8 cellular contexts compared by ENCODE assay signal in the genomic region with DNA sequence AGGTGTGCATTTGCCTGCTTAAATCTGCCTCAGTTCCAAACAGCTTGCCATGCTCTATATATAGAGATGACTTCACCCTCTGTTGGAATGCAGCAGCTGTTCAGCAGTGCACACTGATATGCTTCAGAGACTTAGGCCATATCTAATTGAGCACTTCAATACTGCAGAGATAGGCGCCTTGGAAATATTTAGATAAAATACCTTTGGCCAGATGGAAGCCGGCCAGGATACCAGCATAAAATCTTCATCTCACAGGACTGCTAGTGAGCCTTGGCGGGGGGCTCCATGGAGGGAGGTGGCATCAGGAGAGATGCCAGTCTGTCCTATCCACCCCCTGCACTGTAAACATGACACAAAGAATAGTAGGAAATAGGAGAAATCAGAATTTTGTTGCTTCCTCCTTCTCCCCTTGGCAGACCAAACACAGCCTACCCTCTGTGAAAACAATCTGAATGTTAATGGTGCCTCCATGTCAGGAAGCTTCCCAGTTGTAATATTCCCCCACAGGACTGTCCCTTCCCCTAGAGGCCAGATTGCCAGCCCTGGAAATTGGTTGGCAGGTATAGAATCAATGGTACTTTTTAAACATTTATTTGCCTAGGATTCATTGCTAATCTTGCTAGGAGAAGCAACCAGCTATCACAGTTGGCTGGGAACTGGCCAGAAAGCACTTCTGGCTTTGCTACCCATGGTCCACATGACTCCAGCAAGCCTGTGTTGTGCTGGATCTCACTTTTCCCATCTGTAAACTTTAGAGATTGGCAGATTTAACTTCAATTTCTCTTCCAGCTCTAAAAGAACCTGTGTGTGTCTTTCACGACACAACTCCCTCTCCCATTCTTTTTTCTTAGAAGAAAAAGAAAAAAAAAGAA.
DNase-seq lines count a peak whose midpoint lies in the region; ATAC-seq and TF ChIP-seq lines count a peak whose summit lies in the region.
"Had no signal": no experiment of that assay in that cellular context is flagged by ENCODE, and none has a peak within 500 bp of the region (broad histone marks: within the 10 kb centered on the region; RNA-seq: fewer than 3 reads in every experiment).

No MANE protein-coding gene starts in this region.

- H3K4me1 ChIP-seq in adipocyte (ENCODE audit: control insufficient read depth, insufficient read depth, low read length) (peaks cover 14% of the 10 kb centered on the region), right cardiac atrium (ENCODE audit: control insufficient read depth, insufficient read depth, low read length) (peaks cover 2% of the 10 kb centered on the region), stomach (peaks cover 5 to 41% (median 16%) of the 10 kb centered on the region in 4 donors)

- H3K9me3 ChIP-seq in adipocyte (ENCODE audit: control insufficient read depth, low read length) (peaks cover 4% of the 10 kb centered on the region), right cardiac atrium (ENCODE audit: control insufficient read depth, low read length) (no peaks in the 10 kb centered on the region), stomach (no peaks in the 10 kb centered on the region)

- peak; percentile 96 to 97 for ATAC-seq in right cardiac atrium

- H3K4me3 ChIP-seq in adipocyte (ENCODE audit: low read length) (no peak overlapping the region), right cardiac atrium (ENCODE audit: low read length) (no peak overlapping the region), stomach (no peak overlapping the region)

- no peak for TF ChIP-seq POLR2A in stomach (IDR thresholded peaks at IDR 0.05)

- CTCF ChIA-PET in RWPE1 (lab: Yijun Ruan, JAX), result interaction anchor here (0.6 kb wide), 2 partner anchors 76 to 448 kb away, joined by 4 to 6 read pairs; no protein-coding TSS in a partner anchor

- no peaks in the 10 kb centered on the region for H3K36me3 ChIP-seq in adipocyte (ENCODE audit: control insufficient read depth, insufficient read depth, low read length, severe bottlenecking)
- H3K36me3 ChIP-seq in stomach, result no peaks in the 10 kb centered on the region

- no peak overlapping the region for H3K9ac ChIP-seq in adipocyte (ENCODE audit: low read length)

- TF ChIP-seq CTCF in stomach (IDR thresholded peaks at IDR 0.05) (no peak), RWPE1 (conservative IDR thresholded peaks at IDR 0.05; ENCODE audit: low read depth) (no peak)

- peak overlapping the region; percentile 97 for H3K27ac ChIP-seq in right cardiac atrium (ENCODE audit: low read length)
- peak overlapping the region in 1 of 5 donors; percentile 36 for H3K27ac ChIP-seq in stomach
- H3K27ac ChIP-seq in RWPE1, result no peak overlapping the region

- intact Hi-C loops in right cardiac atrium (cut with DNase I), result loop anchor here in 2 of 4 donors (10.0 kb wide), 2 partner anchors 236 to 1286 kb away; no protein-coding TSS in a partner anchor
- intact Hi-C loops in stomach (cut with DNase I; ENCODE audit: low total_unique reads), result no loop called here

- POLR2A ChIA-PET in RWPE1 (lab: Yijun Ruan, JAX; ENCODE audit: low non-redundant PET), result no interaction called here

- no peak for TF ChIP-seq EP300 in stomach (IDR thresholded peaks at IDR 0.05)

- H3K27me3 ChIP-seq in adipocyte (replicated peaks; ENCODE audit: control insufficient read depth, insufficient read depth, low read length), result no peaks in the 10 kb centered on the region
- no peaks in the 10 kb centered on the region for H3K27me3 ChIP-seq in right cardiac atrium (ENCODE audit: control insufficient read depth, insufficient read depth)
- H3K27me3 ChIP-seq in stomach, result no peaks in the 10 kb centered on the region

- WGBS in right cardiac atrium, result 38% methylated on average over 4 of the region's 4 CpGs
- 34 to 56% (median 49%) methylated on average over 4 of the region's 4 CpGs for WGBS in stomach, 5 donors

- peak; percentile 55 for DNase-seq in HT-29 (ENCODE audit: low spot score)
- peak; percentile 78 for DNase-seq in adipocyte (ENCODE audit: low read depth)
- DNase-seq in right cardiac atrium, result peak; percentile 54 to 85 (median 79)
- peak; percentile 31 for DNase-seq in stomach
- DNase-seq in NCI-H1105 treated with DMSO at 0.1 percent for 48 hours (lab: John Stamatoyannopoulos, UW), result no peak
- DNase-seq in HPDE6-E6E7 (ENCODE audit: extremely low spot score), result no peak
- no peak for DNase-seq in RWPE1 (ENCODE audit: low spot score)
- DNase-seq: activated naive CD8-positive, alpha-beta T cell treated with anti-CD3 and anti-CD28 coated beads, Interleukin-2, amount 10 ng/mL, durations not matched to agents 7 days and 5 days had no signal

Comparison
In these comparisons a context has a peak if more than half of its experiments do, and no peak if none do; other contexts are left out.
1. DNase-seq: peak in HT-29 (single experiment), adipocyte (single experiment), right cardiac atrium (3 of 3) and stomach (single experiment); none in NCI-H1105 treated with DMSO at 0.1 percent for 48 hours (single experiment), HPDE6-E6E7 (single experiment) and RWPE1 (single experiment).